ENCODE assay signal across 1 cellular context in the genomic region with DNA sequence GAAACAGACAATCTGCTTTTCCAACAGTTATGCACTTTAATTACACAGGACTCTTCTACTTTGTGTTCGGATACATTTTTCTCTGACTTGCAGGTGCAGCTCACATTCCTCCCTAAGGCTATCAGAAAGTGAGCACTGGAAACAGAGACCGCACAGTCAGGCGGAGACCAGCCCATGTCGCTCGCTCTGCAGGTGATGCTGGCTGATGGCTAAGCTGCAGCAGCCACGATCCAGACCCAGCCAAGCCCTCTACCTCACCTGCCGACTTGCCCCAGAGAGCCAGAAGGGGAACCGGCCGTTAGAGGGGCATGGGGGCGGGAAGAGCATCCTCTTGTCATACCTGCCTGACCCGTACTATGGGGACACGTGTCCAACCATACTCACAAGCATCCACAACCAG.
TF ChIP-seq lines count a peak whose summit lies in the region.

No MANE protein-coding gene starts in this region.

TF ChIP-seq in GM23338, 12 proteins besides CTCF, POLR2A, EP300 and RAD21 (continued from another document):
- no peak for TF ChIP-seq ETS1 (IDR thresholded peaks at IDR 0.05)
- no peak for TF ChIP-seq JUNB (IDR thresholded peaks at IDR 0.05; ENCODE audit: unreplicated experiment)
